ENCODE assay signal across 16 cellular contexts in genomic region chr2:128786800-128787478, GRCh38.
DNase-seq lines count a peak whose midpoint lies in the region; ATAC-seq, FAIRE-seq and TF ChIP-seq lines count a peak whose summit lies in the region.
"Had no signal": no experiment of that assay in that cellular context is flagged by ENCODE, and none has a peak within 500 bp of the region (broad histone marks: within the 10 kb centered on the region; RNA-seq: fewer than 3 reads in every experiment).

No MANE protein-coding gene starts in this region.

- 48 to 57% methylated on average over 9 of the region's 9 CpGs for WGBS in aorta, 2 donors

- H3K27me3 Mint-ChIP-seq in activated CD8-positive, alpha-beta memory T cell treated with anti-CD3 and anti-CD28 coated beads, Interleukin-2, amount 10 ng/mL, durations not matched to agents 7 days and 5 days, result no peaks in the 10 kb centered on the region

- no peak for FAIRE-seq in urothelium cell line (lab: Jason Lieb, UNC)
- FAIRE-seq: GM18507 had no signal

- TF ChIP-seq CTCF in choroid plexus epithelial cell (conservative IDR thresholded peaks at IDR 0.05; ENCODE audit: low read depth, low read length), result no peak

- no peaks in the 10 kb centered on the region for H3K4me1 ChIP-seq in aorta (ENCODE audit: control insufficient read depth in 1 of 2, insufficient read depth in 2 of 2, low read length in 2 of 2)

- CTCF ChIA-PET in activated CD8-positive, alpha-beta memory T cell treated with anti-CD3 and anti-CD28 coated beads, Interleukin-2, amount 10 ng/mL, durations not matched to agents 7 days and 5 days (lab: Charles Lee), result no interaction called here

- H3K36me3 Mint-ChIP-seq in activated CD8-positive, alpha-beta memory T cell treated with anti-CD3 and anti-CD28 coated beads, Interleukin-2, amount 10 ng/mL, durations not matched to agents 7 days and 5 days, result no peaks in the 10 kb centered on the region
- H3K36me3 Mint-ChIP-seq: activated naive CD4-positive, alpha-beta T cell treated with anti-CD3 and anti-CD28 coated beads, Interleukin-2, amount 50 U/mL, for 72 hours had no signal

- no peak overlapping the region for H3K27ac ChIP-seq in aorta (ENCODE audit: low read depth in 1 of 2, low read length in 2 of 2)

- DNase-seq in left ventricle myocardium superior (no peak), Right ventricle myocardium inferior (ENCODE audit: missing footprints) (no peak), choroid plexus epithelial cell (ENCODE audit: low read depth) (peak; percentile 26), islet precursor cell (peak; percentile 67), aorta (no peak), urothelium cell line (ENCODE audit: low spot score) (no peak)
- DNase-seq in activated CD8-positive, alpha-beta memory T cell treated with anti-CD3 and anti-CD28 coated beads, Interleukin-2, amount 10 ng/mL, durations not matched to agents 7 days and 5 days, result no peak
- DNase-seq: cerebellar nuclear complex, erythroblast, mammary epithelial cell, NCI-H524 treated with DMSO at 0.1 percent for 48 hours, RPMI8226 had no signal

- H3K27me3 ChIP-seq in aorta (ENCODE audit: control insufficient read depth in 1 of 2, insufficient read depth in 2 of 2, low read length in 1 of 2), result no peaks in the 10 kb centered on the region

- intact Hi-C loops in left ventricle myocardium superior (cut with micrococcal nuclease), result no loop called here
- intact Hi-C loops in Right ventricle myocardium inferior (cut with DNase I), result no loop called here
- intact Hi-C loops in aorta (cut with DNase I), result no loop called here

- H3K4me1 Mint-ChIP-seq in activated CD8-positive, alpha-beta memory T cell treated with anti-CD3 and anti-CD28 coated beads, Interleukin-2, amount 10 ng/mL, durations not matched to agents 7 days and 5 days, result no peaks in the 10 kb centered on the region

- H3K9me3 Mint-ChIP-seq in activated CD8-positive, alpha-beta memory T cell treated with anti-CD3 and anti-CD28 coated beads, Interleukin-2, amount 10 ng/mL, durations not matched to agents 7 days and 5 days (ENCODE audit: low read depth), result peaks cover 10% of the 10 kb centered on the region

- ATAC-seq in left ventricle myocardium superior (peak; percentile 68), Right ventricle myocardium inferior (no peak), aorta (ENCODE audit: low FRiP score) (peak; percentile 55), GM21529 (IDR thresholded peaks at IDR 0.05; ENCODE audit: unreplicated experiment) (no peak)
- no peak for ATAC-seq in activated CD8-positive, alpha-beta memory T cell treated with anti-CD3 and anti-CD28 coated beads, Interleukin-2, amount 10 ng/mL, durations not matched to agents 7 days and 5 days
- ATAC-seq: activated naive CD4-positive, alpha-beta T cell treated with anti-CD3 and anti-CD28 coated beads, Interleukin-2, amount 50 U/mL, for 72 hours had no signal

- H3K4me3 Mint-ChIP-seq in activated CD8-positive, alpha-beta memory T cell treated with anti-CD3 and anti-CD28 coated beads, Interleukin-2, amount 10 ng/mL, durations not matched to agents 7 days and 5 days, result no peak overlapping the region

- H3K36me3 ChIP-seq in aorta (ENCODE audit: control insufficient read depth in 1 of 2, insufficient read depth in 2 of 2, low read length in 1 of 2), result no peaks in the 10 kb centered on the region

- no peak overlapping the region for H3K27ac Mint-ChIP-seq in activated CD8-positive, alpha-beta memory T cell treated with anti-CD3 and anti-CD28 coated beads, Interleukin-2, amount 10 ng/mL, durations not matched to agents 7 days and 5 days
- H3K27ac Mint-ChIP-seq: activated naive CD4-positive, alpha-beta T cell treated with anti-CD3 and anti-CD28 coated beads, Interleukin-2, amount 50 U/mL, for 72 hours had no signal

- no peaks in the 10 kb centered on the region for H3K9me3 ChIP-seq in aorta (ENCODE audit: control insufficient read depth, low read length)

- H3K4me3 ChIP-seq in choroid plexus epithelial cell (ENCODE audit: low read depth, low read length), result no peak overlapping the region
- H3K4me3 ChIP-seq in aorta (ENCODE audit: low read length in 2 of 2), result no peak overlapping the region
- H3K4me3 ChIP-seq: smooth muscle cell had no signal

Comparison
In these comparisons a context has a peak if more than half of its experiments do, and no peak if none do; other contexts are left out.
1. ATAC-seq: peak in left ventricle myocardium superior (single experiment) and aorta (single experiment); none in Right ventricle myocardium inferior (single experiment), GM21529 (single experiment) and activated CD8-positive, alpha-beta memory T cell treated with anti-CD3 and anti-CD28 coated beads, Interleukin-2, amount 10 ng/mL, durations not matched to agents 7 days and 5 days (single experiment).
2. DNase-seq: peak in choroid plexus epithelial cell (single experiment) and islet precursor cell (single experiment); none in left ventricle myocardium superior (single experiment), Right ventricle myocardium inferior (single experiment), aorta (0 of 2), urothelium cell line (single experiment) and activated CD8-positive, alpha-beta memory T cell treated with anti-CD3 and anti-CD28 coated beads, Interleukin-2, amount 10 ng/mL, durations not matched to agents 7 days and 5 days (single experiment).